33 cellular contexts compared by ENCODE assay signal in the genomic region with DNA sequence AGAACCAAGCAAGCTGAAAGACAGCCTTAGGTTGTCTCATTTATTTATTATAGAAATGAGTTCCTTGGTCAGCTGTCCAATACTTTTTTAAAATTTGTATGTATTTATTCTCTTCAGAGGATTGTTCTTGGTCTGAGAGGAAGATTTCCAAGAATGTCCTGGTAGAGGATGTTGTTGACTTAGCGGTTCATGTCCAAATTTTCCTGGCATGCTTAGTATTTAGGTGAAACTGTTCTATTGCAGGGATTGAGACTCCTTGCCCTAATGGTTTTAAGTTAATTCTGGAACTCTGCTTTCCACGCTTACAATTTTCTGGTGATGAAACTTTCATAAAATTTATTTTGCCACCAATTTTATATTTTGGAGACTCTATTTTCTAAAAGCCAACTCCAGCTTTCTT.
DNase-seq lines count a peak whose midpoint lies in the region; ATAC-seq and TF ChIP-seq lines count a peak whose summit lies in the region.
"Had no signal": no experiment of that assay in that cellular context is flagged by ENCODE, and none has a peak within 500 bp of the region (broad histone marks: within the 10 kb centered on the region; RNA-seq: fewer than 3 reads in every experiment).

No MANE protein-coding gene starts in this region.

- H3K4me3 ChIP-seq in right atrium auricular region = no peak overlapping the region
- H3K4me3 ChIP-seq: breast epithelium, PC-9, upper lobe of right lung had no signal

- H3K27ac Mint-ChIP-seq in chondrocyte (ENCODE audit: unreplicated experiment) = peak overlapping the region; percentile 10
- H3K27ac Mint-ChIP-seq: activated CD4-positive, alpha-beta T cell treated with anti-CD3 and anti-CD28 coated beads for 36 hours; activated CD8-positive, alpha-beta T cell treated with anti-CD3 and anti-CD28 coated beads for 36 hours; activated T-helper 17 cell treated with anti-CD3 and anti-CD28 coated beads, Interleukin-2, amount 50 U/mL, for 72 hours; B cell; CD8-positive, alpha-beta T cell; effector memory CD8-positive, alpha-beta T cell; natural killer cell treated with Interleukin-12 subunit alpha and Interleukin-12 subunit beta and Interleukin-15 and Interleukin-18, amount 100 ng/mL, for 72 hours; stimulated activated naive B cell treated with anti-CD40 and anti-IgM and Interleukin-4, amounts not matched to agents 10 μg/mL and 1 μg/mL and 100 μg/mL, for 72 hours had no signal

- peaks cover 16% of the 10 kb centered on the region for H3K9me3 Mint-ChIP-seq in chondrocyte (ENCODE audit: low read depth)

- TF ChIP-seq CTCF in right atrium auricular region (IDR thresholded peaks at IDR 0.05) (no peak), chondrocyte (IDR thresholded peaks at IDR 0.05) (no peak)

- no peak overlapping the region for H3K27ac ChIP-seq in right atrium auricular region
- H3K27ac ChIP-seq: breast epithelium, PC-9, upper lobe of right lung had no signal

- H3K27me3 Mint-ChIP-seq in chondrocyte (ENCODE audit: low read depth) = no peaks in the 10 kb centered on the region
- H3K27me3 Mint-ChIP-seq: activated CD4-positive, alpha-beta T cell treated with anti-CD3 and anti-CD28 coated beads for 36 hours; activated CD8-positive, alpha-beta T cell treated with anti-CD3 and anti-CD28 coated beads for 36 hours; activated T-helper 17 cell treated with anti-CD3 and anti-CD28 coated beads, Interleukin-2, amount 50 U/mL, for 72 hours; B cell; effector memory CD8-positive, alpha-beta T cell; natural killer cell treated with Interleukin-12 subunit alpha and Interleukin-12 subunit beta and Interleukin-15 and Interleukin-18, amount 100 ng/mL, for 72 hours; stimulated activated naive B cell treated with anti-CD40 and anti-IgM and Interleukin-4, amounts not matched to agents 10 μg/mL and 1 μg/mL and 100 μg/mL, for 72 hours had no signal

- peak; percentile 52 for ATAC-seq in Right ventricle myocardium superior (ENCODE audit: poor library complexity)
- no peak for ATAC-seq in GM21717 (IDR thresholded peaks at IDR 0.05; ENCODE audit: unreplicated experiment)
- ATAC-seq: activated CD4-positive, alpha-beta T cell treated with anti-CD3 and anti-CD28 coated beads for 36 hours; activated CD8-positive, alpha-beta T cell treated with anti-CD3 and anti-CD28 coated beads for 36 hours; activated T-helper 17 cell treated with anti-CD3 and anti-CD28 coated beads, Interleukin-2, amount 50 U/mL, for 72 hours; CD8-positive, alpha-beta T cell; effector memory CD8-positive, alpha-beta T cell; HepG2; natural killer cell treated with Interleukin-12 subunit alpha and Interleukin-12 subunit beta and Interleukin-15 and Interleukin-18, amount 100 ng/mL, for 72 hours; stimulated activated naive B cell treated with anti-CD40 and anti-IgM and Interleukin-4, amounts not matched to agents 10 μg/mL and 1 μg/mL and 100 μg/mL, for 72 hours; upper lobe of right lung had no signal

- H3K4me3 Mint-ChIP-seq in chondrocyte (ENCODE audit: unreplicated experiment) = no peak overlapping the region
- H3K4me3 Mint-ChIP-seq: activated CD4-positive, alpha-beta T cell treated with anti-CD3 and anti-CD28 coated beads for 36 hours; activated CD8-positive, alpha-beta T cell treated with anti-CD3 and anti-CD28 coated beads for 36 hours; activated T-helper 17 cell treated with anti-CD3 and anti-CD28 coated beads, Interleukin-2, amount 50 U/mL, for 72 hours; B cell; CD8-positive, alpha-beta T cell; effector memory CD8-positive, alpha-beta T cell; natural killer cell treated with Interleukin-12 subunit alpha and Interleukin-12 subunit beta and Interleukin-15 and Interleukin-18, amount 100 ng/mL, for 72 hours; stimulated activated naive B cell treated with anti-CD40 and anti-IgM and Interleukin-4, amounts not matched to agents 10 μg/mL and 1 μg/mL and 100 μg/mL, for 72 hours had no signal

- intact Hi-C loops in Right ventricle myocardium superior (cut with DNase I) = no loop called here

- H3K4me1 ChIP-seq in right atrium auricular region = no peaks in the 10 kb centered on the region
- H3K4me1 ChIP-seq: breast epithelium, upper lobe of right lung had no signal

- H3K27me3 ChIP-seq in right atrium auricular region = no peaks in the 10 kb centered on the region
- H3K27me3 ChIP-seq: breast epithelium, upper lobe of right lung had no signal

- DNase-seq in Right ventricle myocardium superior = no peak
- DNase-seq in right atrium auricular region (ENCODE audit: low spot score) = no peak
- DNase-seq in chondrocyte (ENCODE audit: low spot score) = no peak
- peak; percentile 68 for DNase-seq in iris pigment epithelial cell (ENCODE audit: low read depth)
- no peak for DNase-seq in putamen (ENCODE audit: low spot score)
- DNase-seq in AML-193 (lab: John Stamatoyannopoulos, UW) = no peak
- no peak for DNase-seq in NCI-H748 (lab: John Stamatoyannopoulos, UW; ENCODE audit: unreplicated experiment)
- DNase-seq: activated CD4-positive, alpha-beta T cell treated with anti-CD3 and anti-CD28 coated beads for 36 hours; activated CD8-positive, alpha-beta T cell treated with anti-CD3 and anti-CD28 coated beads for 36 hours; activated naive CD4-positive, alpha-beta T cell treated with anti-CD3 and anti-CD28 coated beads, Interleukin-2, amount 50 U/mL, for 16 hours; amniotic stem cell; CD8-positive, alpha-beta T cell; cortex of kidney; effector memory CD8-positive, alpha-beta T cell; foreskin melanocyte; HCEC 1CT; Karpas-422; kidney glomerular epithelial cell; NCI-H1417; NCI-H2029; NCI-H526 treated with DMSO at 0.1 percent for 48 hours; occipital lobe; PC-9; SHP77; small intestine; stimulated activated naive B cell treated with anti-CD40 and anti-IgM and Interleukin-4, amounts not matched to agents 10 μg/mL and 1 μg/mL and 100 μg/mL, for 72 hours; upper lobe of right lung had no signal

- no peaks in the 10 kb centered on the region for H3K9me3 ChIP-seq in right atrium auricular region
- H3K9me3 ChIP-seq: breast epithelium, upper lobe of right lung had no signal

- no peaks in the 10 kb centered on the region for H3K36me3 Mint-ChIP-seq in chondrocyte (ENCODE audit: low read depth)
- H3K36me3 Mint-ChIP-seq: CD8-positive, alpha-beta T cell; stimulated activated naive B cell treated with anti-CD40 and anti-IgM and Interleukin-4, amounts not matched to agents 10 μg/mL and 1 μg/mL and 100 μg/mL, for 72 hours had no signal

- H3K36me3 ChIP-seq in right atrium auricular region = no peaks in the 10 kb centered on the region
- H3K36me3 ChIP-seq: breast epithelium, upper lobe of right lung had no signal

- peaks cover 10% of the 10 kb centered on the region for H3K4me1 Mint-ChIP-seq in chondrocyte (ENCODE audit: low read depth)
- H3K4me1 Mint-ChIP-seq: activated CD4-positive, alpha-beta T cell treated with anti-CD3 and anti-CD28 coated beads for 36 hours; activated T-helper 17 cell treated with anti-CD3 and anti-CD28 coated beads, Interleukin-2, amount 50 U/mL, for 72 hours; B cell; stimulated activated naive B cell treated with anti-CD40 and anti-IgM and Interleukin-4, amounts not matched to agents 10 μg/mL and 1 μg/mL and 100 μg/mL, for 72 hours had no signal
